Comparison of ENCODE assay signal across 8 cellular contexts in the genomic region with DNA sequence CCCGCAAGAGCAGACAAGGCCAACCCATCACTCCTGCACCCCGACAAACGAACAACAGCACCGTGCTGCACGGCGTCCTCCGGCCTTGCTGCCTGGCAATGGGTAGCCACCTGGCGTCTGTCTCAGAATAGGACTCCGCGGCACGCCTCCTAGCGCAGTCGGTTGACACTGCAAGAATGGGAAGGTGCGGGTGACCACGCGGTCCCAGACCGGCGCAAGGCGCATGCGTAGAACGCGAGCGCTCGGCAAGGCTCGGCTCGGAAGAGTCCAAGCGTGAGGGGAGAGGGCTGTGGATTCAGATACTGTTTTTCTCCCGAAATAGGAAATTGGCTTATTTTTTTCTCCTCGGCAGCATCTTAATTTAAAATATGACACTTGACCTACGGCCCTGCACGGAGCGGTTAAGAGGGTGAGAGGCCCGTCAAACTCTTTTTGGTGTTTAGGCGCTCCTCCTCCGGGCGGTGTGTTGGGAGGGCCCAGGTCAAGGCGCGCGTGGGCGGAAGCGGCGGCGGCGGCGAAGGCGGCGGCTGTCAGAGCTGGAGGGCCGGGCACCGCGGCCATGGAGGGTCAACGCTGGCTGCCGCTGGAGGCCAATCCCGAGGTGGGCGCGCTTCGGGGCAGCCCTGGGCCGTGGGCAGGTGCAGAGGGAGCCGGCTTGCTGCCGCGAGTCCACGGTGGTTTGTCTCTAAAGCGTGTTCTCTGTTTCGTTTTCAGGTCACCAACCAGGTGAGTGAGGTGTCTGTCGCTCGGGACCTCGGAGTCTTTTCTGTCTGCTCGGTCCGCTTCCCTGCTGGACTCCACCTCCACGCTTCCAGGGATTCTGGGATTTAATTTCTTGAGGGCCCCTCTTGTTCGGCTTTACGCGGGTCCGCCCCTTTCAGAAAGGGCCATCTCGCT. TPM values are rescaled to one million over a fixed set of nuclear protein-coding genes. Genes with fewer than 3 reads are reported as not detected.
DNase-seq lines count a peak whose midpoint lies in the region; ATAC-seq and TF ChIP-seq lines count a peak whose summit lies in the region.

Gene UCHL3 (plus strand): TSS at position 530 of the 897 bp plus-strand sequence. CDS start 30 bp downstream, at position 560.

- peaks cover 6 to 17% of the 10 kb centered on the region in 2 donors for H3K4me1 ChIP-seq in left lung

- H3K27me3 Mint-ChIP-seq in dendritic cell treated with granulocyte-macrophage colony-stimulating factor and Interleukin-4, amounts not matched to agents 40 ng/mL and 50 ng/mL, for 4 days: no peaks in the 10 kb centered on the region

- no peaks in the 10 kb centered on the region for H3K9me3 ChIP-seq in left lung

- peak; percentile 83 for TF ChIP-seq CTCF in C4-2B (conservative IDR thresholded peaks at IDR 0.05)
- TF ChIP-seq CTCF in left lung (IDR thresholded peaks at IDR 0.05): peak; percentile 67 to 89

- peak within 1 kb of the TSS; percentile 95 for H3K27ac Mint-ChIP-seq in dendritic cell treated with granulocyte-macrophage colony-stimulating factor and Interleukin-4, amounts not matched to agents 40 ng/mL and 50 ng/mL, for 4 days

- H3K27ac ChIP-seq in C4-2B: peak within 1 kb of the TSS; percentile 79
- peak within 1 kb of the TSS; percentile 85 to 86 for H3K27ac ChIP-seq in left lung

- H3K4me1 Mint-ChIP-seq in dendritic cell treated with granulocyte-macrophage colony-stimulating factor and Interleukin-4, amounts not matched to agents 40 ng/mL and 50 ng/mL, for 4 days (ENCODE audit: low read depth): peaks cover 36% of the 10 kb centered on the region

- H3K4me3 Mint-ChIP-seq in dendritic cell treated with granulocyte-macrophage colony-stimulating factor and Interleukin-4, amounts not matched to agents 40 ng/mL and 50 ng/mL, for 4 days: peak within 1 kb of the TSS; percentile 94

- no peaks in the 10 kb centered on the region for H3K27me3 ChIP-seq in left lung

- ATAC-seq in GM19328 (IDR thresholded peaks at IDR 0.05; ENCODE audit: unreplicated experiment) (peak; percentile 97), HG03521 (IDR thresholded peaks at IDR 0.05; ENCODE audit: unreplicated experiment) (peak; percentile 97), left lung (peak; percentile 96)

- DNase-seq in NCI-H748 (lab: John Stamatoyannopoulos, UW; ENCODE audit: unreplicated experiment) (peak; percentile 97), left lung (peak; percentile 97 to 99)
- peak; percentile 92 to 96 for DNase-seq in activated CD4-positive, alpha-beta T cell treated with anti-CD3 and anti-CD28 coated beads, Interleukin-2, amount 50 U/mL, for 24 hours (ENCODE audit: low read depth in 1 of 2, low spot score in 1 of 2)
- peak; percentile 98 for DNase-seq in stimulated activated CD4-positive, alpha-beta T cell treated with anti-CD3 and anti-CD28 coated beads, Interleukin-4, amount 100 ng/mL, for 1 hour

- no peaks in the 10 kb centered on the region for H3K9me3 Mint-ChIP-seq in dendritic cell treated with granulocyte-macrophage colony-stimulating factor and Interleukin-4, amounts not matched to agents 40 ng/mL and 50 ng/mL, for 4 days

- H3K36me3 ChIP-seq in left lung: no peaks in the 10 kb centered on the region

- peak within 1 kb of the TSS; percentile 67 to 80 for H3K4me3 ChIP-seq in left lung

- peaks cover 13% of the 10 kb centered on the region for H3K36me3 Mint-ChIP-seq in dendritic cell treated with granulocyte-macrophage colony-stimulating factor and Interleukin-4, amounts not matched to agents 40 ng/mL and 50 ng/mL, for 4 days (ENCODE audit: low read depth)

- intact Hi-C loops in dendritic cell treated with granulocyte-macrophage colony-stimulating factor and Interleukin-4, amounts not matched to agents 40 ng/mL and 50 ng/mL, for 4 days (cut with micrococcal nuclease): loop anchor here (1.0 to 5.0 kb wide), 4 partner anchors 12 to 177 kb away; partner anchors contain the start of genes COMMD6 and TBC1D4
- intact Hi-C loops in left lung (cut with DNase I): loop anchor here in 1 of 2 donors (10.0 kb wide), 1 partner anchor 165 kb away; no protein-coding TSS in a partner anchor

RNA-seq across cellular contexts. Expression of gene UCHL3, which starts in this region (rescaled TPM):
- total RNA-seq in left lung: 10 to 100 TPM; 22.8 to 27.1 TPM

Comparison
In these comparisons a context has a peak if more than half of its experiments do, and no peak if none do; other contexts are left out.
1. Peak in every context shown above with its lines: DNase-seq, ATAC-seq, H3K4me3 ChIP-seq and H3K27ac ChIP-seq.